17 cellular contexts compared by ENCODE assay signal in the genomic region with DNA sequence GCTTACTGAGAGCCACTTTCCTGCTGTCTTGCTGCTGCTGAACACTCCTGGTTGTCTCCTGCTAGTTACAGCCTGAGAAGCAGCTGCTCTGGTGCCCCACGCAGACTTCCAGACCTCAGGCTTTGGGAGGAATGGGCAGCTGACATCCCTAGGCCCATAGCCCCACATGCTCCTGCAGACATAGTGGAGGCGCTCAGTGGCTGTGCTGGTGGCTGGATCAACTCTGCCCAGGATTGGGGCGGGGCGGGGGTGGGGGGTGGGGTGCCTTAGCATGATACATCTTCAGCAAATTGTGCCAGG.
DNase-seq lines count a peak whose midpoint lies in the region; ATAC-seq and TF ChIP-seq lines count a peak whose summit lies in the region.
"Had no signal": no experiment of that assay in that cellular context is flagged by ENCODE, and none has a peak within 500 bp of the region (broad histone marks: within the 10 kb centered on the region; RNA-seq: fewer than 3 reads in every experiment).

No MANE protein-coding gene starts in this region.

- H2AK5ac ChIP-seq in trophoblast cell (ENCODE audit: low read length), result no peak overlapping the region

- H3K18ac ChIP-seq in trophoblast cell (ENCODE audit: low read length), result peak overlapping the region; percentile 31

- H3K9ac ChIP-seq in SK-N-SH (no peak overlapping the region), trophoblast cell (ENCODE audit: low read length) (no peak overlapping the region)

- no peak overlapping the region for H3K14ac ChIP-seq in trophoblast cell (ENCODE audit: low read length)

- H3K79me2 ChIP-seq in SK-N-SH (ENCODE audit: insufficient read depth) (peaks cover 75% of the 10 kb centered on the region), trophoblast cell (ENCODE audit: control insufficient read depth, insufficient read depth, low read length, poor library complexity) (no peaks in the 10 kb centered on the region)

- H3K27ac ChIP-seq in SK-N-SH (ENCODE audit: low read depth in 2 of 2, low read length in 1 of 2) (no peak overlapping the region; a peak in 1 of 4 replicates), coronary artery (peak overlapping the region; percentile 89 to 92), trophoblast cell (ENCODE audit: low read depth, low read length) (peak overlapping the region; percentile 24), transverse colon (peak overlapping the region in 3 of 4 donors; percentile 91 to 93 (median 92))
- H3K27ac ChIP-seq: 22Rv1 had no signal

- no peak overlapping the region for H4K91ac ChIP-seq in trophoblast cell (ENCODE audit: low read depth, low read length)

- no peak overlapping the region for H4K12ac ChIP-seq in trophoblast cell (ENCODE audit: low read depth, low read length)

- H3K9me2 ChIP-seq in SK-N-SH, result no peaks in the 10 kb centered on the region

- TF ChIP-seq RAD21 in SK-N-SH (IDR thresholded peaks at IDR 0.05; ENCODE audit: low read length), result no peak

- peaks cover 41% of the 10 kb centered on the region for H4K20me1 ChIP-seq in SK-N-SH (ENCODE audit: insufficient read depth)

- intact Hi-C loops in transverse colon (cut with DNase I; ENCODE audit: low total_unique reads) (no loop called here), sciatic nerve (cut with DNase I) (no loop called here)

- ATAC-seq in SK-N-SH treated with all-trans-retinoic acid at 6 μM for 48 hours, result no peak
- ATAC-seq in sciatic nerve, result no peak

- no peak overlapping the region for H3K23ac ChIP-seq in trophoblast cell (ENCODE audit: low read length)

- H2AFZ ChIP-seq in SK-N-SH (ENCODE audit: low read depth) (no peak overlapping the region), trophoblast cell (ENCODE audit: insufficient read depth, low read length, poor library complexity) (no peak overlapping the region)

- CTCF ChIA-PET in SK-N-SH (lab: Yijun Ruan, JAX), result interaction anchor here (0.7 to 2.2 kb wide), 5 partner anchors 27 to 247 kb away, joined by 3 to 8 read pairs (median 3); no protein-coding TSS in a partner anchor

- no peaks in the 10 kb centered on the region for H3F3A ChIP-seq in SK-N-SH (replicated peaks; ENCODE audit: insufficient read depth)

- TF ChIP-seq POLR2A in transverse colon (IDR thresholded peaks at IDR 0.05), result no peak

- H2BK120ac ChIP-seq in trophoblast cell (ENCODE audit: insufficient read depth, low read length, poor library complexity), result no peak overlapping the region

- in situ Hi-C loops in transverse colon (cut with MboI; ENCODE audit: low pct_ligation_motif_present in 1 of 4, low pct_unique_long_range_greater_than_20kb in 1 of 4, low sequenced_read_pairs in 3 of 4), result no loop called here

- no peak overlapping the region for H3K4me3 ChIP-seq in SK-N-SH (ENCODE audit: low read depth in 2 of 2, low read length in 1 of 2)
- peak overlapping the region; percentile 73 for H3K4me3 ChIP-seq in coronary artery
- no peak overlapping the region for H3K4me3 ChIP-seq in trophoblast cell (ENCODE audit: low read depth, low read length)
- H3K4me3 ChIP-seq in transverse colon, result no peak overlapping the region

- no peaks in the 10 kb centered on the region for H3K36me3 ChIP-seq in SK-N-SH (replicated peaks in 1 of 2; ENCODE audit: control insufficient read depth in 1 of 2, insufficient read depth in 2 of 2, low read length in 1 of 2)
- H3K36me3 ChIP-seq in trophoblast cell (ENCODE audit: control insufficient read depth in 1 of 2, insufficient read depth in 2 of 2, low read length in 2 of 2), result no peaks in the 10 kb centered on the region
- no peaks in the 10 kb centered on the region for H3K36me3 ChIP-seq in transverse colon

- no peak overlapping the region for H2BK12ac ChIP-seq in trophoblast cell (ENCODE audit: low read length)

- H4K8ac ChIP-seq in trophoblast cell (ENCODE audit: low read depth, low read length), result no peak overlapping the region

- POLR2A ChIA-PET in SK-N-SH (lab: Yijun Ruan, JAX), result no interaction called here

- H3K4me1 ChIP-seq in SK-N-SH (ENCODE audit: control insufficient read depth in 1 of 2, insufficient read depth in 2 of 2, low read depth in 1 of 2, low read length in 1 of 2) (peaks cover 20 to 64% of the 10 kb centered on the region in 2 experiments; a peak in 3 of 4 replicates), trophoblast cell (ENCODE audit: control insufficient read depth in 1 of 2, insufficient read depth in 2 of 2, low read length in 2 of 2) (peaks cover 44 to 45% of the 10 kb centered on the region in 2 experiments), transverse colon (peaks cover 65 to 82% (median 77%) of the 10 kb centered on the region in 4 donors)

- H3K4me2 ChIP-seq in SK-N-SH (peak overlapping the region; percentile 89; the same call in 1 of the 2 replicates), trophoblast cell (ENCODE audit: low read length) (peak overlapping the region; percentile 32)

- TF ChIP-seq EP300 in SK-N-SH (IDR thresholded peaks at IDR 0.05; ENCODE audit: borderline replicate concordance in 1 of 2, low read depth in 1 of 2, low read length in 1 of 2) (no peak), transverse colon (IDR thresholded peaks at IDR 0.05; ENCODE audit: low read depth) (no peak)

- DNase-seq in SK-N-SH (no peak), coronary artery (ENCODE audit: low spot score) (no peak), trophoblast cell (no peak), transverse colon (no peak), sciatic nerve (ENCODE audit: low spot score) (no peak), retina (no peak)
- DNase-seq in stimulated activated CD8-positive, alpha-beta memory T cell treated with anti-CD3 and anti-CD28 coated beads, Interleukin-4, amount 100 ng/mL, for 48 hours, result no peak
- DNase-seq: activated CD4-positive, alpha-beta T cell treated with anti-CD3 and anti-CD28 coated beads for 48 hours; activated naive CD4-positive, alpha-beta T cell treated with Interleukin-2 at 50 U/mL for 16 hours; DMS53; NCI-H187 treated with DMSO at 0.1 percent for 48 hours; NCI-H510A; occipital lobe; OCI-M1; stimulated activated CD4-positive, alpha-beta T cell treated with anti-CD3 and anti-CD28 coated beads, Interleukin-15, amount 100 ng/mL, for 24 hours had no signal

- no peak for TF ChIP-seq CTCF in SK-N-SH (IDR thresholded peaks at IDR 0.05)
- no peak for TF ChIP-seq CTCF in coronary artery (IDR thresholded peaks at IDR 0.05)
- TF ChIP-seq CTCF in transverse colon (IDR thresholded peaks at IDR 0.05), result no peak

- peaks cover 15% of the 10 kb centered on the region for H3K79me1 ChIP-seq in trophoblast cell (ENCODE audit: low read length)

- no peak overlapping the region for H2BK5ac ChIP-seq in trophoblast cell (ENCODE audit: low read depth, low read length, poor library complexity)

- H3K9me3 ChIP-seq in SK-N-SH (no peaks in the 10 kb centered on the region), trophoblast cell (ENCODE audit: insufficient read depth, low read depth, low read length) (no peaks in the 10 kb centered on the region), transverse colon (no peaks in the 10 kb centered on the region)

- H3K27me3 ChIP-seq in SK-N-SH (ENCODE audit: insufficient read depth), result no peaks in the 10 kb centered on the region
- no peaks in the 10 kb centered on the region for H3K27me3 ChIP-seq in trophoblast cell (ENCODE audit: insufficient read depth, low read length)
- no peaks in the 10 kb centered on the region for H3K27me3 ChIP-seq in transverse colon

- 81% methylated on average over 2 of the region's 4 CpGs for WGBS in SK-N-SH (ENCODE audit: low lambda C conversion rate)
- WGBS in trophoblast cell (ENCODE audit: extremely low coverage, insufficient coverage, insufficient read length), result no CpG with 5 or more reads among the region's 4 CpGs
- 80% methylated on average over 4 of the region's 4 CpGs; no CpG with 5 or more reads in 1 of the 2 donors for WGBS in transverse colon (ENCODE audit: low coverage in 1 of 2), 2 donors

- no peak overlapping the region for H3K4ac ChIP-seq in trophoblast cell (ENCODE audit: low read depth, low read length)

TF ChIP-seq in SK-N-SH, 30 proteins besides CTCF, POLR2A, EP300 and RAD21 (continues in another document):
- TF ChIP-seq CHD2 (IDR thresholded peaks at IDR 0.05; ENCODE audit: low read length, partially characterized antibody) (no peak), MEF2A (IDR thresholded peaks at IDR 0.05; ENCODE audit: borderline replicate concordance, low read depth) (no peak), GATA2 (CRISPR knock-in tag; IDR thresholded peaks at IDR 0.05) (no peak), EZH2phosphoT487 (IDR thresholded peaks at IDR 0.05; ENCODE audit: borderline replicate concordance, low read depth) (no peak), NRF1 (IDR thresholded peaks at IDR 0.05; ENCODE audit: low read depth, low read length) (no peak), FOXJ3 (CRISPR knock-in tag; IDR thresholded peaks at IDR 0.05) (no peak), TCF12 (IDR thresholded peaks at IDR 0.05) (no peak), ELF1 (IDR thresholded peaks at IDR 0.05) (no peak), SIN3A (IDR thresholded peaks at IDR 0.05; ENCODE audit: borderline replicate concordance, low read depth, low read length) (no peak), RFX5 (IDR thresholded peaks at IDR 0.05; ENCODE audit: low read length) (no peak), JUND (IDR thresholded peaks at IDR 0.05) (no peak), MXI1 (IDR thresholded peaks at IDR 0.05; ENCODE audit: low read depth, low read length) (no peak), POLR2AphosphoS5 (IDR thresholded peaks at IDR 0.05; ENCODE audit: low read depth, low read length) (no peak), TEAD4 (IDR thresholded peaks at IDR 0.05; ENCODE audit: borderline replicate concordance, insufficient read depth) (no peak)

TF ChIP-seq in SK-N-SH treated with all-trans-retinoic acid at 6 μM for 48 hours, 23 proteins besides CTCF, POLR2A, EP300 and RAD21 (continues in another document):
- TF ChIP-seq ZC3H10 (CRISPR knock-in tag; IDR thresholded peaks at IDR 0.05) (no peak), OSR1 (CRISPR knock-in tag; IDR thresholded peaks at IDR 0.05) (no peak), RARB (CRISPR knock-in tag; IDR thresholded peaks at IDR 0.05) (no peak), CSDC2 (CRISPR knock-in tag; IDR thresholded peaks at IDR 0.05) (no peak), ESRRG (CRISPR knock-in tag; IDR thresholded peaks at IDR 0.05) (no peak)
- TF ChIP-seq, protein P1, sequence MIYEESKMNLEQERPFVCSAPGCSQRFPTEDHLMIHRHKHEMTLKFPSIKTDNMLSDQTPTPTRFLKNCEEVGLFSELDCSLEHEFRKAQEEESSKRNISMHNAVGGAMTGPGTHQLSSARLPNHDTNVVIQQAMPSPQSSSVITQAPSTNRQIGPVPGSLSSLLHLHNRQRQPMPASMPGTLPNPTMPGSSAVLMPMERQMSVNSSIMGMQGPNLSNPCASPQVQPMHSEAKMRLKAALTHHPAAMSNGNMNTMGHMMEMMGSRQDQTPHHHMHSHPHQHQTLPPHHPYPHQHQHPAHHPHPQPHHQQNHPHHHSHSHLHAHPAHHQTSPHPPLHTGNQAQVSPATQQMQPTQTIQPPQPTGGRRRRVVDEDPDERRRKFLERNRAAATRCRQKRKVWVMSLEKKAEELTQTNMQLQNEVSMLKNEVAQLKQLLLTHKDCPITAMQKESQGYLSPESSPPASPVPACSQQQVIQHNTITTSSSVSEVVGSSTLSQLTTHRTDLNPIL (CRISPR knock-in tag; IDR thresholded peaks at IDR 0.05; ENCODE audit: low read depth), result no peak

Comparison
In these comparisons a context has a peak if more than half of its experiments do, and no peak if none do; other contexts are left out.
1. H3K27ac ChIP-seq: peak in coronary artery (2 of 2), trophoblast cell (single experiment) and transverse colon (3 of 4); none in SK-N-SH (0 of 2).